18 cellular contexts compared by ENCODE assay signal in genomic region chrX:729583-730409, GRCh38.
A peak's percentile ranks its signal among the peaks of the same experiment; 100 is the strongest.
DNase-seq lines count a peak whose midpoint lies in the region; ATAC-seq, FAIRE-seq and TF ChIP-seq lines count a peak whose summit lies in the region.
"Had no signal": no experiment of that assay in that cellular context is flagged by ENCODE, and none has a peak within 500 bp of the region (broad histone marks: within the 10 kb centered on the region; RNA-seq: fewer than 3 reads in every experiment).

No MANE protein-coding gene starts in this region.

- TF ChIP-seq EP300 in H1 (IDR thresholded peaks at IDR 0.05; ENCODE audit: borderline replicate concordance in 1 of 2, low read depth in 2 of 2, low read length in 2 of 2) (no peak), HepG2 (IDR thresholded peaks at IDR 0.05; ENCODE audit: low read depth in 2 of 2, low read length in 2 of 2) (no peak), HepG2 (CRISPR knock-in tag; IDR thresholded peaks at IDR 0.05; ENCODE audit: borderline replicate concordance) (no peak)

- no peak overlapping the region; the same call in 1 of the 2 replicates for H3K18ac ChIP-seq in H1 (ENCODE audit: extremely low read depth, low read length)

- H3K79me2 ChIP-seq in H1 (ENCODE audit: control insufficient read depth in 1 of 2, insufficient read depth in 2 of 2, low read length in 2 of 2), result no peaks in the 10 kb centered on the region
- no peaks in the 10 kb centered on the region for H3K79me2 ChIP-seq in HepG2 (ENCODE audit: insufficient read depth, low read length)

- 0 out of 2 replicates have a peak overlapping the region, but pooled peaks have one; percentile 34 for H2BK20ac ChIP-seq in H1 (ENCODE audit: low read length)

- H3K4ac ChIP-seq in H1 (replicated peaks; ENCODE audit: insufficient read length, low read depth, low read length), result no peak overlapping the region

- no peak overlapping the region for H3K27ac ChIP-seq in H1 (ENCODE audit: low read depth, low read length)
- no peak overlapping the region for H3K27ac ChIP-seq in HepG2 (ENCODE audit: extremely low read length, insufficient read depth, low read length)
- no peak overlapping the region for H3K27ac ChIP-seq in vagina
- H3K27ac ChIP-seq: BLaER1, HL-60 had no signal

- H3K4me1 ChIP-seq in H1 (replicated peaks in 1 of 4; ENCODE audit: control insufficient read depth in 3 of 4, insufficient read depth in 4 of 4, low read length in 3 of 4) (peaks cover 0 to 6% (median 2%) of the 10 kb centered on the region in 4 experiments; a peak in 3 of 7 replicates), HepG2 (ENCODE audit: insufficient read depth, low read length) (no peaks in the 10 kb centered on the region), vagina (no peaks in the 10 kb centered on the region)
- H3K4me1 ChIP-seq: BLaER1, Caco-2 had no signal

- no peak overlapping the region for H4K91ac ChIP-seq in H1 (replicated peaks; ENCODE audit: insufficient read length, low read length)

- WGBS in H1 (ENCODE audit: extremely low coverage in 1 of 2, insufficient coverage in 1 of 2, insufficient read length in 1 of 2, insufficient replicate concordance in 2 of 2, low coverage in 1 of 2, low lambda C conversion rate in 2 of 2, missing lambda C conversion rate in 1 of 2), 2 experiments, result 82% methylated on average over 21 of the region's 21 CpGs; no CpG with 5 or more reads in 1 of the 2 experiments
- WGBS in HepG2 (ENCODE audit: low lambda C conversion rate), result 22% methylated on average over 9 of the region's 21 CpGs

- no peak overlapping the region for H2BK5ac ChIP-seq in H1 (ENCODE audit: low read depth, low read length)

- H2BK120ac ChIP-seq in H1 (replicated peaks; ENCODE audit: low read depth, low read length), result no peak overlapping the region

- H3K14ac ChIP-seq in H1 (ENCODE audit: insufficient read length), result no peak overlapping the region

- in situ Hi-C loops in HepG2 (cut with HindIII; ENCODE audit: extremely low pct_ligation_motif_present, low pct_unique_long_range_greater_than_20kb), result no loop called here

- no peak overlapping the region for H2AK5ac ChIP-seq in H1 (ENCODE audit: low read depth, low read length)

- H3K27me3 Mint-ChIP-seq in osteocyte (ENCODE audit: unreplicated experiment), result no peaks in the 10 kb centered on the region

- no peaks in the 10 kb centered on the region for H3K4me1 Mint-ChIP-seq in osteocyte (ENCODE audit: unreplicated experiment)
- H3K4me1 Mint-ChIP-seq: CD8-positive, alpha-beta memory T cell had no signal

- intact Hi-C loops in HepG2 (cut with micrococcal nuclease; ENCODE audit: unreplicated experiment), result no loop called here
- intact Hi-C loops in vagina (cut with DNase I), result no loop called here

- H3K27me3 ChIP-seq in H1 (replicated peaks in 1 of 4; ENCODE audit: control insufficient read depth in 3 of 4, extremely low read depth in 1 of 4, insufficient read depth in 3 of 4, low read length in 3 of 4) (no peaks in the 10 kb centered on the region), HepG2 (ENCODE audit: control insufficient read depth in 1 of 2, insufficient read depth in 2 of 2, low read length in 2 of 2) (peaks cover 0 to 2% of the 10 kb centered on the region in 2 experiments; a peak in 1 of 5 replicates), vagina (no peaks in the 10 kb centered on the region)

- CTCF ChIA-PET in H1 (lab: Charles Lee; ENCODE audit: partially characterized antibody) (no interaction called here), HepG2 (lab: Yijun Ruan, JAX; ENCODE audit: low intra/inter-chr PET ratio, low total read pairs) (no interaction called here)

- H3K9me3 Mint-ChIP-seq in osteocyte (ENCODE audit: unreplicated experiment), result peaks cover 6% of the 10 kb centered on the region

- H3K4me2 ChIP-seq in H1 (ENCODE audit: insufficient read depth in 1 of 2, low read depth in 2 of 2, low read length in 2 of 2), result no peak overlapping the region
- no peak overlapping the region for H3K4me2 ChIP-seq in HepG2 (ENCODE audit: low read depth, low read length)
- H3K4me2 ChIP-seq: BLaER1 had no signal

- no peaks in the 10 kb centered on the region for H3K36me3 ChIP-seq in H1 (ENCODE audit: control insufficient read depth in 2 of 4, insufficient read depth in 4 of 4, low read length in 3 of 4)
- no peaks in the 10 kb centered on the region for H3K36me3 ChIP-seq in HepG2 (replicated peaks in 1 of 2; ENCODE audit: control insufficient read depth in 1 of 2, insufficient read depth in 2 of 2, low read length in 2 of 2)
- no peaks in the 10 kb centered on the region for H3K36me3 ChIP-seq in vagina
- H3K36me3 ChIP-seq: BLaER1 had no signal

- H3K9me3 ChIP-seq in H1 (ENCODE audit: insufficient read depth in 2 of 2, low read depth in 1 of 2, low read length in 1 of 2) (peaks cover 6 to 11% of the 10 kb centered on the region in 2 experiments; a peak in 2 of 4 replicates), HepG2 (ENCODE audit: low read length) (peaks cover 6% of the 10 kb centered on the region), vagina (no peaks in the 10 kb centered on the region)
- H3K9me3 ChIP-seq: Caco-2 had no signal

- H4K20me1 ChIP-seq in H1 (replicated peaks in 1 of 2; ENCODE audit: control insufficient read depth in 1 of 2, insufficient read depth in 2 of 2, low read length in 2 of 2) (no peaks in the 10 kb centered on the region), HepG2 (ENCODE audit: insufficient read depth, low read length) (no peaks in the 10 kb centered on the region)
- H4K20me1 ChIP-seq: BLaER1 had no signal

- H2BK15ac ChIP-seq in H1 (ENCODE audit: low read length), result 0 out of 2 replicates have a peak overlapping the region, but pooled peaks have one; percentile 18

- H3K4me3 ChIP-seq in H1 (ENCODE audit: extremely low read depth in 1 of 4, insufficient read depth in 2 of 4, low read depth in 3 of 4, low read length in 4 of 4) (no peak overlapping the region), HepG2 (replicated peaks in 1 of 3; ENCODE audit: insufficient read depth in 1 of 3, low read depth in 2 of 3, low read length in 3 of 3) (no peak overlapping the region), vagina (no peak overlapping the region)
- H3K4me3 ChIP-seq: BLaER1 had no signal

- no peaks in the 10 kb centered on the region for H3K79me1 ChIP-seq in H1 (ENCODE audit: low read depth, low read length)

- TF ChIP-seq POLR2A in H1 (IDR thresholded peaks at IDR 0.05; ENCODE audit: control extremely low read depth in 1 of 2, low read depth in 2 of 2, low read length in 2 of 2), result no peak
- TF ChIP-seq POLR2A in HepG2 (IDR thresholded peaks at IDR 0.05; ENCODE audit: insufficient read depth in 1 of 2, low read depth in 2 of 2, low read length in 2 of 2), result no peak
- TF ChIP-seq POLR2A in vagina (IDR thresholded peaks at IDR 0.05), result no peak

- H3K56ac ChIP-seq in H1 (replicated peaks; ENCODE audit: insufficient read length, low read depth, low read length), result no peak overlapping the region

- no peaks in the 10 kb centered on the region for H3K23me2 ChIP-seq in H1 (ENCODE audit: low read depth, low read length)

- no peak overlapping the region for H4K5ac ChIP-seq in H1 (ENCODE audit: insufficient read length, low read depth, low read length)

- POLR2A ChIA-PET in H1 (lab: Charles Lee; ENCODE audit: partially characterized antibody) (no interaction called here), HepG2 (lab: Yijun Ruan, JAX) (no interaction called here)

- 0 out of 2 replicates have a peak overlapping the region, but pooled peaks have one; percentile 39 for H2BK12ac ChIP-seq in H1 (ENCODE audit: low read depth, low read length)

- H2AFZ ChIP-seq in H1 (ENCODE audit: low read length), result no peak overlapping the region
- H2AFZ ChIP-seq in HepG2 (ENCODE audit: low read length), result no peak overlapping the region

- BruUV-seq in HepG2 (replicated peaks; lab: Mats Ljungman, UMichigan), result no TSS peak

- no peak overlapping the region for H3K9ac ChIP-seq in H1 (replicated peaks in 1 of 4; ENCODE audit: extremely low read depth in 1 of 4, low read depth in 3 of 4, low read length in 3 of 4)
- H3K9ac ChIP-seq in HepG2 (ENCODE audit: insufficient read depth, low read depth, low read length), result no peak overlapping the region
- H3K9ac ChIP-seq: BLaER1 had no signal

- no peak for TF ChIP-seq RAD21 in H1 (IDR thresholded peaks at IDR 0.05 in 1 of 2, conservative IDR thresholded peaks at IDR 0.05 in 1 of 2; ENCODE audit: low read depth in 2 of 2, low read length in 2 of 2)
- no peak for TF ChIP-seq RAD21 in HepG2 (CRISPR knock-in tag; IDR thresholded peaks at IDR 0.05)

- peak overlapping the region; percentile 80; the same call in 1 of the 2 replicates for H4K8ac ChIP-seq in H1 (ENCODE audit: extremely low read depth, insufficient read depth, low read length)

- H3K36me3 Mint-ChIP-seq in osteocyte (ENCODE audit: unreplicated experiment), result no peaks in the 10 kb centered on the region
- H3K36me3 Mint-ChIP-seq: CD8-positive, alpha-beta memory T cell had no signal

- H3K23ac ChIP-seq in H1 (ENCODE audit: insufficient read length), result no peak overlapping the region

- no peak overlapping the region for H3K27ac Mint-ChIP-seq in osteocyte (ENCODE audit: unreplicated experiment)
- H3K27ac Mint-ChIP-seq: CD8-positive, alpha-beta memory T cell; HFFc6 had no signal

- TF ChIP-seq CTCF in H1 (IDR thresholded peaks at IDR 0.05; ENCODE audit: control extremely low read depth in 1 of 3, insufficient read depth in 1 of 3, low read depth in 1 of 3, low read length in 3 of 3), result no peak
- no peak for TF ChIP-seq CTCF in HepG2 (CRISPR knock-in tag; IDR thresholded peaks at IDR 0.05)
- TF ChIP-seq CTCF in osteocyte (IDR thresholded peaks at IDR 0.05), result no peak
- no peak for TF ChIP-seq CTCF in vagina (IDR thresholded peaks at IDR 0.05)

- peak; percentile 37; the same call in 2 of the 3 replicates for ATAC-seq in HepG2
- no peak for ATAC-seq in GM21786 (IDR thresholded peaks at IDR 0.05; ENCODE audit: unreplicated experiment)

- FAIRE-seq in H1 (lab: Jason Lieb, UNC), result no peak
- no peak for FAIRE-seq in HepG2 (lab: Jason Lieb, UNC)
- FAIRE-seq: GM12892 had no signal

- no peak overlapping the region for H3K4me3 Mint-ChIP-seq in osteocyte (ENCODE audit: unreplicated experiment)
- H3K4me3 Mint-ChIP-seq: CD8-positive, alpha-beta memory T cell; HFFc6 had no signal

- DNase-seq in H1 (ENCODE audit: low read depth in 1 of 2, low spot score in 2 of 2) (no peak), HepG2 (ENCODE audit: low spot score) (no peak), osteocyte (ENCODE audit: extremely low spot score, unreplicated experiment) (peak; percentile 75), vagina (ENCODE audit: extremely low spot score in 2 of 2) (peak; percentile 52 to 88), NCI-H2196 treated with DMSO at 0.1 percent for 48 hours (lab: John Stamatoyannopoulos, UW; ENCODE audit: unreplicated experiment) (no peak)
- no peak for DNase-seq in NK-92 treated with Interleukin-12 subunit alpha and Interleukin-12 subunit beta, amount 100 ng/mL, for 24 hours (lab: John Stamatoyannopoulos, UW)
- DNase-seq: AML-193; Caco-2; CD8-positive, alpha-beta memory T cell; DND-41; GDM1; HCEC 1CT; HFFc6; IMR-90 had no signal

TF ChIP-seq in H1, 55 proteins besides CTCF, POLR2A, EP300 and RAD21 (continues in another document):
- TF ChIP-seq GABPA (IDR thresholded peaks at IDR 0.05; ENCODE audit: borderline replicate concordance, insufficient read depth, low read length) (no peak), RXRA (IDR thresholded peaks at IDR 0.05; ENCODE audit: insufficient read depth, low read depth, low read length) (no peak)

TF ChIP-seq in HepG2, 621 proteins besides CTCF, POLR2A, EP300 and RAD21 (continues in another document):
- TF ChIP-seq ZNF274 (CRISPR knock-in tag; IDR thresholded peaks at IDR 0.05) (no peak), NR2F1 (CRISPR knock-in tag; IDR thresholded peaks at IDR 0.05) (no peak), SNAPC2 (CRISPR knock-in tag; IDR thresholded peaks at IDR 0.05) (no peak), RFX1 (IDR thresholded peaks at IDR 0.05) (no peak)

Comparison
In these comparisons a context has a peak if more than half of its experiments do, and no peak if none do; other contexts are left out.
1. DNase-seq: peak in osteocyte (single experiment) and vagina (2 of 2); none in H1 (0 of 2), HepG2 (single experiment), NCI-H2196 treated with DMSO at 0.1 percent for 48 hours (single experiment) and NK-92 treated with Interleukin-12 subunit alpha and Interleukin-12 subunit beta, amount 100 ng/mL, for 24 hours (single experiment).